In the genomic region with DNA sequence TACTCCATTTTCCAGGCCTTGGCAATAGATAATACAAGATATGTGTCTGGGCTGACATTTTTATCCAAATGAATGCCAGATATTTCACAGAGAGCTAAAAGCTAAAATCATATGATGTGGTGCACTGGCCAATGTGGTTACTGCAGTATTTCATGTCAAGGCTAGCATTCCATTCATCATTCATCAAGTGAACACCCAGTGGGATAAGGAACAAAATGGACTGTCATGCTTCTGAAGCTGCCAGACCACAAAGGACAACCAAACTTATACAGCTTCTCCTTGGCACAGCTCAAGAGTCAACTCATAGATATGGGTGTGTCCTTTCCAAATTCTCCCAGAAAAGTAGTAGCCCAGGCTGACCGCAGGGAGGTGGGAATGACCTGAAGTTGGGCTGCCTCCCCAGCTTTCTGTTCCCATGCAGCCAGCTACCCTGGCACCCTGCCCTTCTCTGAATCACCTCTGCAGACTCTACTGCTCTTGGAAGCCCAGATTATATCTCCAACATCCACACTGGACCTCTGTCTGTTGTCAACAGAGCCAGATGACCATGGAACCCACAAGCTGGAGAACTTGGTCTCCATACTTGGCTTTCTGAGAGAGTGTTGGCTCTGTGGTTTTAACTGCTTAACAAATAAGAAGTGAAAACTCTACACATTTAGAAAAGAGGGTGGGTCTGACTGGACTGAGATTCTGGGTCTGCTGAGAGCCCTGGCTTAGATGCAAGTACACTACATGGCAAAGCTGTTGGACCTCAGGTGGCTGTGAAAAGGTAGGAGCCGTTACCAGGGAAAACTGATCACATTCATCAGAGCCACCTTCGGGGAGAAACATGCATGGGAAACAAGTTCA, we compare ENCODE assay signal across 10 cellular contexts.
DNase-seq lines count a peak whose midpoint lies in the region; ATAC-seq, FAIRE-seq and TF ChIP-seq lines count a peak whose summit lies in the region.
"Had no signal": no experiment of that assay in that cellular context is flagged by ENCODE, and none has a peak within 500 bp of the region (broad histone marks: within the 10 kb centered on the region; RNA-seq: fewer than 3 reads in every experiment).

No MANE protein-coding gene starts in this region.

- H3K36me3 ChIP-seq in psoas muscle (ENCODE audit: insufficient read depth in 1 of 2, low read depth in 1 of 2): no peaks in the 10 kb centered on the region

- peak overlapping the region; percentile 61 for H3K27ac ChIP-seq in psoas muscle
- H3K27ac ChIP-seq in caudate nucleus (ENCODE audit: low read depth, low read length): no peak overlapping the region

- H3K4me3 ChIP-seq in fibroblast of pulmonary artery (replicated peaks; ENCODE audit: low read depth, low read length): no peak overlapping the region
- no peak overlapping the region for H3K4me3 ChIP-seq in psoas muscle
- H3K4me3 ChIP-seq: smooth muscle cell had no signal

- peak; percentile 89 to 93 (median 91) for ATAC-seq in psoas muscle
- no peak for ATAC-seq in HG02623 (IDR thresholded peaks at IDR 0.05; ENCODE audit: unreplicated experiment)
- no peak for ATAC-seq in GM18870 (IDR thresholded peaks at IDR 0.05; ENCODE audit: unreplicated experiment)

- H3K9me3 ChIP-seq in psoas muscle: no peaks in the 10 kb centered on the region

- peak; percentile 94 for FAIRE-seq in RCC 7860 (lab: Jason Lieb, UNC)

- DNase-seq in GM03348 (ENCODE audit: low spot score) (peak; percentile 90), RCC 7860 (ENCODE audit: low spot score) (peak; percentile 87), fibroblast of pulmonary artery (ENCODE audit: low read depth) (peak; percentile 98), psoas muscle (peak; percentile 90 to 92), caudate nucleus (lab: John Stamatoyannopoulos, UW) (no peak)
- no peak for DNase-seq in stimulated activated CD4-positive, alpha-beta T cell treated with anti-CD3 and anti-CD28 coated beads, Interleukin-4, amount 100 ng/mL, for 4 hours
- DNase-seq: activated naive CD4-positive, alpha-beta T cell had no signal

- H3K4me1 ChIP-seq in psoas muscle: peaks cover 5% of the 10 kb centered on the region

- intact Hi-C loops in psoas muscle (cut with DNase I): loop anchor here (5.0 to 10.0 kb wide), 3 partner anchors 55 to 482 kb away; no protein-coding TSS in a partner anchor

- no peaks in the 10 kb centered on the region for H3K27me3 ChIP-seq in psoas muscle (ENCODE audit: insufficient read depth in 3 of 3, low read length in 2 of 3)

- peak; percentile 29 for TF ChIP-seq CTCF in fibroblast of pulmonary artery (IDR thresholded peaks at IDR 0.05; ENCODE audit: low read length, missing control alignments)
- peak; percentile 11 for TF ChIP-seq CTCF in psoas muscle (IDR thresholded peaks at IDR 0.05)

- WGBS in psoas muscle, 3 donors: 64 to 80% (median 70%) methylated on average over 3 of the region's 3 CpGs

Comparison
In these comparisons a context has a peak if more than half of its experiments do, and no peak if none do; other contexts are left out.
1. DNase-seq: peak in GM03348 (single experiment), RCC 7860 (single experiment), fibroblast of pulmonary artery (single experiment) and psoas muscle (2 of 2); none in stimulated activated CD4-positive, alpha-beta T cell treated with anti-CD3 and anti-CD28 coated beads, Interleukin-4, amount 100 ng/mL, for 4 hours (0 of 2) and caudate nucleus (0 of 61).
2. ATAC-seq: peak in psoas muscle (4 of 4); none in HG02623 (single experiment) and GM18870 (single experiment).